9 cellular contexts compared by ENCODE assay signal in genomic region chr10:123967626-123968243, GRCh38.
DNase-seq lines count a peak whose midpoint lies in the region; ATAC-seq and TF ChIP-seq lines count a peak whose summit lies in the region.
"Had no signal": no experiment of that assay in that cellular context is flagged by ENCODE, and none has a peak within 500 bp of the region (broad histone marks: within the 10 kb centered on the region; RNA-seq: fewer than 3 reads in every experiment).

No MANE protein-coding gene starts in this region.

- H3K4me3 ChIP-seq in BJ (ENCODE audit: low read depth, low read length): no peak overlapping the region
- no peak overlapping the region for H3K4me3 ChIP-seq in GM23338
- H3K4me3 ChIP-seq in cardiac muscle cell: no peak overlapping the region

- H2AFZ ChIP-seq in GM23338: peak overlapping the region; percentile 76; the same call in 1 of the 2 replicates

- CTCF ChIA-PET in BJ (lab: Yijun Ruan, JAX): interaction anchor here (0.7 to 9.9 kb wide), 24 partner anchors 9 to 925 kb away, joined by 3 to 179 read pairs (median 4); no protein-coding TSS in a partner anchor

- H3K4me1 ChIP-seq in GM23338 (ENCODE audit: insufficient read depth) (peaks cover 5% of the 10 kb centered on the region), cardiac muscle cell (ENCODE audit: low read depth) (no peaks in the 10 kb centered on the region)

- H3K4me2 ChIP-seq in GM23338: no peak overlapping the region

- TF ChIP-seq CTCF in BJ (IDR thresholded peaks at IDR 0.05; ENCODE audit: insufficient read depth, low read depth, low read length) (peak; percentile 93), GM23338 (conservative IDR thresholded peaks at IDR 0.05; ENCODE audit: low read depth in 2 of 2) (peak; percentile 88 to 93), cardiac muscle cell (IDR thresholded peaks at IDR 0.05; ENCODE audit: low read depth, low read length) (peak; percentile 93), progenitor cell of endocrine pancreas (IDR thresholded peaks at IDR 0.05; ENCODE audit: unreplicated experiment) (peak; percentile 98)

- no peaks in the 10 kb centered on the region; the same call in 2 of the 3 replicates for H3K36me3 Mint-ChIP-seq in GM23338 (ENCODE audit: low read depth)
- peaks cover 0 to 6% of the 10 kb centered on the region in 2 donors for H3K36me3 Mint-ChIP-seq in activated naive CD4-positive, alpha-beta T cell treated with anti-CD3 and anti-CD28 coated beads, Interleukin-2, amount 50 U/mL, for 72 hours
- H3K36me3 Mint-ChIP-seq in progenitor cell of endocrine pancreas (ENCODE audit: insufficient read depth): no peaks in the 10 kb centered on the region
- H3K36me3 Mint-ChIP-seq: IgD-negative memory B cell had no signal

- H4K20me1 ChIP-seq in GM23338 (replicated peaks; ENCODE audit: insufficient read depth): no peaks in the 10 kb centered on the region

- H3K4me1 Mint-ChIP-seq in GM23338 (peaks cover 26% of the 10 kb centered on the region), progenitor cell of endocrine pancreas (ENCODE audit: low read depth) (peaks cover 2% of the 10 kb centered on the region)

- no peak for DNase-seq in BJ (ENCODE audit: low read depth)
- peak; percentile 92 for DNase-seq in GM23338 (ENCODE audit: low spot score)
- DNase-seq in NOMO-1 (lab: John Stamatoyannopoulos, UW; ENCODE audit: unreplicated experiment in 2 of 2): peak; percentile 8 to 33
- peak in 1 of 2 donors; percentile 77 for DNase-seq in activated naive CD4-positive, alpha-beta T cell treated with anti-CD3 and anti-CD28 coated beads, Interleukin-2, amount 50 U/mL, for 72 hours (ENCODE audit: low spot score in 2 of 2)
- DNase-seq in cardiac muscle cell (ENCODE audit: low read depth in 1 of 2, low spot score in 1 of 2): peak; percentile 64 to 83
- peak; percentile 84 for DNase-seq in progenitor cell of endocrine pancreas (ENCODE audit: low spot score, unreplicated experiment)

- no peaks in the 10 kb centered on the region for H3K9me2 ChIP-seq in GM23338 (ENCODE audit: insufficient read depth)

- H3K27ac ChIP-seq in GM23338 (ENCODE audit: low read depth): no peak overlapping the region
- H3K27ac ChIP-seq in cardiac muscle cell: no peak overlapping the region

- no peaks in the 10 kb centered on the region for H3K9me3 ChIP-seq in cardiac muscle cell (ENCODE audit: low read depth)

- H3K36me3 ChIP-seq in BJ (ENCODE audit: control insufficient read depth, insufficient read depth, low read length) (no peaks in the 10 kb centered on the region), GM23338 (ENCODE audit: insufficient read depth) (no peaks in the 10 kb centered on the region), cardiac muscle cell (no peaks in the 10 kb centered on the region)

- H3K27me3 Mint-ChIP-seq in GM23338 (ENCODE audit: insufficient read depth, low read depth, poor library complexity) (peaks cover 21% of the 10 kb centered on the region), progenitor cell of endocrine pancreas (peaks cover 73% of the 10 kb centered on the region)

- POLR2A ChIA-PET in BJ (lab: Charles Lee): no interaction called here

- H3K79me2 ChIP-seq in GM23338 (replicated peaks; ENCODE audit: insufficient read depth): no peaks in the 10 kb centered on the region

- peak; percentile 76 for ATAC-seq in GM23338
- ATAC-seq in activated naive CD4-positive, alpha-beta T cell treated with anti-CD3 and anti-CD28 coated beads, Interleukin-2, amount 50 U/mL, for 72 hours: peak; percentile 45 to 71
- no peak for ATAC-seq in HG02970 (IDR thresholded peaks at IDR 0.05; ENCODE audit: low FRiP score, unreplicated experiment)
- no peak for ATAC-seq in HG03139 (IDR thresholded peaks at IDR 0.05; ENCODE audit: unreplicated experiment)

- H3K27me3 ChIP-seq in BJ (ENCODE audit: control insufficient read depth, insufficient read depth, low read length): peaks cover 11% of the 10 kb centered on the region
- peaks cover 1% of the 10 kb centered on the region for H3K27me3 ChIP-seq in GM23338 (ENCODE audit: insufficient read depth)
- H3K27me3 ChIP-seq in cardiac muscle cell: peaks cover 61% of the 10 kb centered on the region

- H3K27ac Mint-ChIP-seq in GM23338 (no peak overlapping the region), progenitor cell of endocrine pancreas (no peak overlapping the region)
- H3K27ac Mint-ChIP-seq in activated naive CD4-positive, alpha-beta T cell treated with anti-CD3 and anti-CD28 coated beads, Interleukin-2, amount 50 U/mL, for 72 hours: no peak overlapping the region
- H3K27ac Mint-ChIP-seq: IgD-negative memory B cell had no signal

- no peak overlapping the region for H3K4me3 Mint-ChIP-seq in GM23338
- no peak overlapping the region for H3K4me3 Mint-ChIP-seq in progenitor cell of endocrine pancreas (ENCODE audit: low read depth)
- H3K4me3 Mint-ChIP-seq: IgD-negative memory B cell had no signal

- no peaks in the 10 kb centered on the region for H3F3A ChIP-seq in GM23338 (replicated peaks; ENCODE audit: low read depth)

- H3K9me3 Mint-ChIP-seq in GM23338: no peaks in the 10 kb centered on the region; the same call in 1 of the 3 replicates
- H3K9me3 Mint-ChIP-seq in activated naive CD4-positive, alpha-beta T cell treated with anti-CD3 and anti-CD28 coated beads, Interleukin-2, amount 50 U/mL, for 72 hours: peaks cover 0 to 7% of the 10 kb centered on the region in 2 donors
- H3K9me3 Mint-ChIP-seq in progenitor cell of endocrine pancreas (ENCODE audit: low read depth): no peaks in the 10 kb centered on the region
- H3K9me3 Mint-ChIP-seq: IgD-negative memory B cell had no signal

TF ChIP-seq in GM23338, 12 proteins besides CTCF, POLR2A, EP300 and RAD21 (continues in another document):
- TF ChIP-seq ETS1 (IDR thresholded peaks at IDR 0.05) (no peak), ZNF114 (CRISPR knock-in tag; IDR thresholded peaks at IDR 0.05) (no peak), REST (IDR thresholded peaks at IDR 0.05; ENCODE audit: unreplicated experiment) (no peak), STAT1 (IDR thresholded peaks at IDR 0.05; ENCODE audit: unreplicated experiment) (no peak), CREB1 (CRISPR knock-in tag; IDR thresholded peaks at IDR 0.05; ENCODE audit: low read depth) (no peak; the same call in 1 of the 2 replicates), EZH2 (IDR thresholded peaks at IDR 0.05; ENCODE audit: low read depth, unreplicated experiment) (no peak), POLR2AphosphoS5 (IDR thresholded peaks at IDR 0.05; ENCODE audit: low read depth) (no peak), NANOG (IDR thresholded peaks at IDR 0.05; ENCODE audit: borderline replicate concordance) (no peak), ZNF331 (CRISPR knock-in tag; IDR thresholded peaks at IDR 0.05; ENCODE audit: low read depth) (no peak), JUNB (IDR thresholded peaks at IDR 0.05; ENCODE audit: unreplicated experiment) (no peak), EZH2phosphoT487 (IDR thresholded peaks at IDR 0.05; ENCODE audit: unreplicated experiment) (no peak)

Comparison
In these comparisons a context has a peak if more than half of its experiments do, and no peak if none do; other contexts are left out.
1. ATAC-seq: peak in GM23338 (single experiment) and activated naive CD4-positive, alpha-beta T cell treated with anti-CD3 and anti-CD28 coated beads, Interleukin-2, amount 50 U/mL, for 72 hours (2 of 2); none in HG02970 (single experiment) and HG03139 (single experiment).
2. Peak in every context shown above with its lines, with median percentiles within 50 percentile points of each other: CTCF ChIP-seq.